1 cellular context compared by ENCODE assay signal in genomic region chr2:66576381-66577330, GRCh38.
A peak's percentile ranks its signal among the peaks of the same experiment; 100 is the strongest.
TF ChIP-seq lines count a peak whose summit lies in the region.

No MANE protein-coding gene starts in this region.

TF ChIP-seq in HepG2, 621 proteins besides CTCF, POLR2A, EP300 and RAD21 (continued from another document):
- TF ChIP-seq ZFP91 (CRISPR knock-in tag; IDR thresholded peaks at IDR 0.05; ENCODE audit: borderline replicate concordance) (peak; percentile 69), ZBTB7B (CRISPR knock-in tag; IDR thresholded peaks at IDR 0.05) (0 out of 2 replicates have a peak, but pooled peaks have one; percentile 31), IRF2 (CRISPR knock-in tag; IDR thresholded peaks at IDR 0.05) (no peak), FOXP4 (CRISPR knock-in tag; IDR thresholded peaks at IDR 0.05) (peak; percentile 20; the same call in 1 of the 2 replicates), SUZ12 (IDR thresholded peaks at IDR 0.05; ENCODE audit: low read depth, low read length) (no peak), FOXO4 (CRISPR knock-in tag; conservative IDR thresholded peaks at IDR 0.05) (0 out of 2 replicates have a peak, but pooled peaks have one; percentile 41)
